Comparison of ENCODE assay signal across 12 cellular contexts in genomic region chr4:104941661-104942062, GRCh38.
A peak's percentile ranks its signal among the peaks of the same experiment; 100 is the strongest.
DNase-seq lines count a peak whose midpoint lies in the region; ATAC-seq and TF ChIP-seq lines count a peak whose summit lies in the region.
"Had no signal": no experiment of that assay in that cellular context is flagged by ENCODE, and none has a peak within 500 bp of the region (broad histone marks: within the 10 kb centered on the region; RNA-seq: fewer than 3 reads in every experiment).

No MANE protein-coding gene starts in this region.

- H3K4me1 Mint-ChIP-seq in CD14-positive monocyte = peaks cover 15% of the 10 kb centered on the region

- H3K9me3 Mint-ChIP-seq in CD14-positive monocyte = peaks cover 0 to 3% (median 0%) of the 10 kb centered on the region in 7 donors

- TF ChIP-seq CTCF in epithelial cell of proximal tubule (conservative IDR thresholded peaks at IDR 0.05; ENCODE audit: low read depth, low read length) = no peak
- TF ChIP-seq CTCF in CD14-positive monocyte (IDR thresholded peaks at IDR 0.05) = no peak

- no peak overlapping the region for H3K4me3 Mint-ChIP-seq in CD14-positive monocyte

- peaks cover 0 to 1% (median 0%) of the 10 kb centered on the region in 3 donors for H3K27me3 Mint-ChIP-seq in CD14-positive monocyte (ENCODE audit: low read depth in 3 of 3)

- no peak overlapping the region for H3K4me3 ChIP-seq in epithelial cell of proximal tubule (ENCODE audit: low read depth, low read length)
- H3K4me3 ChIP-seq: thyroid gland had no signal

- ATAC-seq in GM18502 (IDR thresholded peaks at IDR 0.05; ENCODE audit: poor library complexity, unreplicated experiment) (peak; percentile 64), GM21423 (IDR thresholded peaks at IDR 0.05; ENCODE audit: unreplicated experiment) (peak; percentile 55), HG03354 (IDR thresholded peaks at IDR 0.05; ENCODE audit: poor library complexity, severe bottlenecking, unreplicated experiment) (peak; percentile 83)

- no peaks in the 10 kb centered on the region for H3K36me3 Mint-ChIP-seq in CD14-positive monocyte

- DNase-seq in epithelial cell of proximal tubule (ENCODE audit: low read depth) = peak; percentile 79
- no peak for DNase-seq in NCI-H1694 (lab: John Stamatoyannopoulos, UW)
- DNase-seq in CD14-positive monocyte (ENCODE audit: low spot score) = no peak
- DNase-seq in T-helper 9 cell = no peak
- no peak for DNase-seq in NCI-H2029 (lab: John Stamatoyannopoulos, UW)
- DNase-seq: caudate nucleus, NCI-H1105, posterior cingulate gyrus, thyroid gland had no signal

- intact Hi-C loops in CD14-positive monocyte (cut with micrococcal nuclease) = no loop called here

- H3K27ac Mint-ChIP-seq in CD14-positive monocyte = no peak overlapping the region
